Comparison of ENCODE assay signal across 8 cellular contexts in genomic region chr14:24296341-24297157, GRCh38.
DNase-seq lines count a peak whose midpoint lies in the region; ATAC-seq lines count a peak whose summit lies in the region.

No MANE protein-coding gene starts in this region.

- ATAC-seq in HG02885 (IDR thresholded peaks at IDR 0.05; ENCODE audit: poor library complexity, unreplicated experiment), result peak; percentile 58

- DNase-seq in NCI-H748 (lab: John Stamatoyannopoulos, UW; ENCODE audit: unreplicated experiment) (peak; percentile 45), NCI-H748 treated with DMSO at 0.1 percent for 48 hours (lab: John Stamatoyannopoulos, UW) (no peak), NCI-H2107 (lab: John Stamatoyannopoulos, UW) (peak; percentile 47), left kidney (ENCODE audit: low read depth, low spot score) (peak; percentile 85)
- DNase-seq in activated CD4-positive, CD25-positive, alpha-beta regulatory T cell (lab: John Stamatoyannopoulos, UW), result peak; percentile 29 to 45 (median 40)
- peak; percentile 74 for DNase-seq in central memory CD4-positive, alpha-beta T cell
- DNase-seq in stimulated activated CD4-positive, alpha-beta T cell treated with anti-CD3 and anti-CD28 coated beads, Interleukin-4, amount 100 ng/mL, for 48 hours (ENCODE audit: low read depth in 2 of 2), result peak; percentile 52 to 66
